9 cellular contexts compared by ENCODE assay signal in the genomic region with DNA sequence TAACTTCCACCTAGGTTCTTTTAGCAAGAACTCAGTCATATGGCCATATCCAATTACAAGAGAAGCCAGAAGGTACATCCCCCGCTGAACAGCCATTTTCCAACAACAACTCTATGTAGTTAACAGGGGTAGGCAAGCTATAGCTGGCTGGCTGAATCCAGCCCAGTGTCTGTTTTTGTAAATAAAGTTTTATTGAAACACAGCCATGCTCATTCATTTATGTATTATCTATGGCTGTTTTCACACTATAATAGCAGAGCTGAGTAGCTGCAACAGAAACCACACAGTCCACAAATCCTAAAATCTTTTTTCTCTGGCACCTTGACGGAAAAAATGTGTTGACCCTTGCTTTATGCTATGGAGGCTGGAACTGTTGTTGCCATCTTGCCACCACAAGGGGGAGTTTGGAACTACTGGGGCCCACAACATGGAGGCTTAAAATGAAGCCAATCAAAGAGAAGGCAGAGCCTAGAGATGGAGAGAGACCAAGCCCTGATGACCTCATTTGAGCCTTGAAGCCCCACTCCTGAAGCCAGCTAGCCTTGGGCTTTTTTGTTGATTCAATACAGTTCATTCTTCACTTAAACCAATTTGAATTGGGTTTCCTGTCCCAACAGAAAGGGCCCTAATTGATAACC. TPM values are rescaled to one million over a fixed set of nuclear protein-coding genes. Genes with fewer than 3 reads are reported as not detected.
A peak's percentile ranks its signal among the peaks of the same experiment; 100 is the strongest.
DNase-seq lines count a peak whose midpoint lies in the region; ATAC-seq, FAIRE-seq and TF ChIP-seq lines count a peak whose summit lies in the region.
"Had no signal": no experiment of that assay in that cellular context is flagged by ENCODE, and none has a peak within 500 bp of the region (broad histone marks: within the 10 kb centered on the region; RNA-seq: fewer than 3 reads in every experiment).

No MANE protein-coding gene starts in this region.

- H3K27me3 Mint-ChIP-seq in T-helper 1 cell treated with Interleukin-12 subunit alpha and Interleukin-12 subunit beta and Interleukin-4 antibody, amounts not matched to agents 30 μg/mL and 1 μg/mL, for 36 hours (ENCODE audit: low read depth) = peaks cover 16% of the 10 kb centered on the region

- TF ChIP-seq RAD21 in A549 (conservative IDR thresholded peaks at IDR 0.05 in 1 of 2, IDR thresholded peaks at IDR 0.05 in 1 of 2) = peak; percentile 52 to 69

- peaks cover 1% of the 10 kb centered on the region; the same call in 1 of the 3 replicates for H3K4me1 ChIP-seq in A549

- no peaks in the 10 kb centered on the region for H3K9me3 ChIP-seq in A549

- H3K27ac ChIP-seq in A549 (no peak overlapping the region), HL-60 (replicated peaks) (no peak overlapping the region)

- ATAC-seq in A549 (peak; percentile 86 to 99), GM21717 (IDR thresholded peaks at IDR 0.05; ENCODE audit: unreplicated experiment) (peak; percentile 78)

- no peaks in the 10 kb centered on the region for H3K27me3 ChIP-seq in HL-60 (ENCODE audit: insufficient read depth, poor library complexity, severe bottlenecking)

- TF ChIP-seq EP300 in A549 (IDR thresholded peaks at IDR 0.05) = no peak

- H3K4me1 Mint-ChIP-seq in T-helper 1 cell treated with Interleukin-12 subunit alpha and Interleukin-12 subunit beta and Interleukin-4 antibody, amounts not matched to agents 30 μg/mL and 1 μg/mL, for 36 hours (ENCODE audit: low read depth) = peaks cover 2% of the 10 kb centered on the region

- peak; percentile 60 for TF ChIP-seq CTCF in A549 (IDR thresholded peaks at IDR 0.05)
- TF ChIP-seq CTCF in HL-60 (IDR thresholded peaks at IDR 0.05; ENCODE audit: insufficient read depth, low read length) = peak; percentile 41

- H3K27ac Mint-ChIP-seq in T-helper 1 cell treated with Interleukin-12 subunit alpha and Interleukin-12 subunit beta and Interleukin-4 antibody, amounts not matched to agents 30 μg/mL and 1 μg/mL, for 36 hours = peak overlapping the region; percentile 11

- TF ChIP-seq POLR2A in A549 (IDR thresholded peaks at IDR 0.05; ENCODE audit: low read length) = no peak

- POLR2A ChIA-PET in A549 (lab: Yijun Ruan, JAX) = no interaction called here

- DNase-seq in A549 (ENCODE audit: low read depth in 1 of 2, low spot score in 1 of 2) (peak; percentile 69 to 82), EL (peak; percentile 66), HL-60 (ENCODE audit: low read depth in 1 of 2, low spot score in 1 of 2) (peak in 1 of 2 experiments; percentile 56), glomerular visceral epithelial cell (ENCODE audit: extremely low spot score) (peak; percentile 52), frontal cortex (ENCODE audit: low spot score in 2 of 2) (no peak)
- DNase-seq in stimulated activated CD4-positive, alpha-beta T cell treated with anti-CD3 and anti-CD28 coated beads, Interleukin-4, amount 100 ng/mL, for 24 hours = peak; percentile 32

- H3K4me3 ChIP-seq in A549 (no peak overlapping the region), HL-60 (replicated peaks; ENCODE audit: insufficient read depth, low read length) (no peak overlapping the region)

- CTCF ChIA-PET in A549 (lab: Yijun Ruan, JAX) = interaction anchor here (0.7 to 2.3 kb wide), 11 partner anchors 8 to 120 kb away, joined by 3 to 10 read pairs (median 5); no protein-coding TSS in a partner anchor

- no peaks in the 10 kb centered on the region for H3K9me3 Mint-ChIP-seq in T-helper 1 cell treated with Interleukin-12 subunit alpha and Interleukin-12 subunit beta and Interleukin-4 antibody, amounts not matched to agents 30 μg/mL and 1 μg/mL, for 36 hours

- no peak overlapping the region for H3K4me3 Mint-ChIP-seq in T-helper 1 cell treated with Interleukin-12 subunit alpha and Interleukin-12 subunit beta and Interleukin-4 antibody, amounts not matched to agents 30 μg/mL and 1 μg/mL, for 36 hours

- WGBS in A549 (ENCODE audit: missing lambda C conversion rate) = 46% methylated on average over 2 of the region's 2 CpGs

- FAIRE-seq in A549 (lab: Jason Lieb, UNC) (no peak), frontal cortex (lab: Jason Lieb, UNC) (no peak)
- FAIRE-seq: islet of Langerhans had no signal

- H3K36me3 Mint-ChIP-seq in T-helper 1 cell treated with Interleukin-12 subunit alpha and Interleukin-12 subunit beta and Interleukin-4 antibody, amounts not matched to agents 30 μg/mL and 1 μg/mL, for 36 hours (ENCODE audit: low read depth) = no peaks in the 10 kb centered on the region

- no peak overlapping the region for H3K4me2 ChIP-seq in A549

TF ChIP-seq in A549, 52 proteins besides CTCF, POLR2A, EP300 and RAD21:
- TF ChIP-seq KDM1A (IDR thresholded peaks at IDR 0.05; ENCODE audit: low read depth) (no peak), RARB (CRISPR knock-in tag; IDR thresholded peaks at IDR 0.05) (no peak), ZC3H11A (IDR thresholded peaks at IDR 0.05) (no peak), SMC3 (IDR thresholded peaks at IDR 0.05) (peak; percentile 63)

RNA-seq across cellular contexts. Expression of gene XPNPEP1, which starts 33.3 kb away (rescaled TPM):
- polyA plus RNA-seq in A549 (2011; rRNA removed) = 53.9 and 107 TPM in 2 replicates
- polyA plus RNA-seq in A549 (2012; cell fraction: cytosol; rRNA removed) = 140 and 153 TPM in 2 replicates
- 122 and 185 TPM in 2 replicates for polyA plus RNA-seq in A549 (2012; cell fraction: nucleus; rRNA removed)
- 30.6 to 32.7 TPM (median 32.5 TPM) in 3 replicates for polyA plus RNA-seq in A549 (2017; fragmentation: RNase III; extraction: RNeasy Plus Mini Kit Qiagen cat#74134 plus additional on column Dnase treatment)
- polyA minus RNA-seq in A549 (2011; rRNA and poly(A)+ RNA removed) = 229 and 246 TPM in 2 replicates
- total RNA-seq in frontal cortex = 79.9 TPM

RNA-seq across cellular contexts. Expression of gene ADD3, which starts 51.2 kb away (rescaled TPM):
- polyA plus RNA-seq in A549 (2011; rRNA removed) (48.2 and 49.1 TPM in 2 replicates), A549 (2017; fragmentation: RNase III; extraction: RNeasy Plus Mini Kit Qiagen cat#74134 plus additional on column Dnase treatment) (7.8 to 11.6 TPM (median 9.8 TPM) in 3 replicates)
- polyA plus RNA-seq in A549 (2012; cell fraction: cytosol; rRNA removed) = 7.3 and 14.4 TPM in 2 replicates
- 5.3 and 6.2 TPM in 2 replicates for polyA plus RNA-seq in A549 (2012; cell fraction: nucleus; rRNA removed)
- polyA minus RNA-seq in A549 (2011; rRNA and poly(A)+ RNA removed) = 36.2 and 37.6 TPM in 2 replicates
- total RNA-seq in frontal cortex = 78.7 TPM

Comparison
In these comparisons a context has a peak if more than half of its experiments do, and no peak if none do; other contexts are left out.
1. DNase-seq: peak in A549 (2 of 2), EL (single experiment), glomerular visceral epithelial cell (single experiment) and stimulated activated CD4-positive, alpha-beta T cell treated with anti-CD3 and anti-CD28 coated beads, Interleukin-4, amount 100 ng/mL, for 24 hours (single experiment); none in frontal cortex (0 of 2).